Comparison of ENCODE assay signal across 10 cellular contexts in the genomic region with DNA sequence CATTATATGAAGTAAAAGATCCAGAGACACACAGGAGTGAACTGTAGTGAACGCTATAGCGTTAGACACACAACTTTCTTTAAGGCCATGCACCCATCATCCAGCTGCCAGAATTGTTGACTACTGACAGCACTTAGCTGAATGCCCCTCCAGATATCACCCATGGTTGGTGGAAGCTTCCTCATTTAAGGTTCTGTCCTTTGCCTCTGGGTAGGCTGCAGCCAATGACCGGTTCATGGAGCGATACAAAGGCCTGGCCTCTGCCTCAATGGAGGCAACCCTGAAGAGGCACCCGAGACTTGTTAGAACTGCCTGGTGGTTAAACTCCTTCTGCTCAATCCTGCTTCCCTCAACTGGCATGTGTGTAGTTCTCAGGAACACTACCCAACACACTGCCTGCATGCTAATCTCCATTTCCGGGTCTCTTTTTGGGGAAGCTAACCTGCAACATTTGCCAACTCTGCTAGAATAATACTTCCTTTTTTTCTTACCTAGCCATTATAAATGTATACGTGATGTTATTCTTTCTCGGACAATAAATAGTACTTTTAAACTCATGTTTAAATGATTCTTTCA. TPM values are rescaled to one million over a fixed set of nuclear protein-coding genes. Genes with fewer than 3 reads are reported as not detected.
A peak's percentile ranks its signal among the peaks of the same experiment; 100 is the strongest.
DNase-seq lines count a peak whose midpoint lies in the region; ATAC-seq and TF ChIP-seq lines count a peak whose summit lies in the region.
"Had no signal": no experiment of that assay in that cellular context is flagged by ENCODE, and none has a peak within 500 bp of the region (broad histone marks: within the 10 kb centered on the region; RNA-seq: fewer than 3 reads in every experiment).

No MANE protein-coding gene starts in this region.

- H3K27ac Mint-ChIP-seq in activated T-helper 17 cell treated with anti-CD3 and anti-CD28 coated beads, Interleukin-2, amount 50 U/mL, for 72 hours = peak overlapping the region; percentile 88
- H3K27ac Mint-ChIP-seq: HFFc6, type B pancreatic cell had no signal

- no peaks in the 10 kb centered on the region for H3K27me3 Mint-ChIP-seq in activated T-helper 17 cell treated with anti-CD3 and anti-CD28 coated beads, Interleukin-2, amount 50 U/mL, for 72 hours
- H3K27me3 Mint-ChIP-seq: type B pancreatic cell had no signal

- ATAC-seq in GM18505 (IDR thresholded peaks at IDR 0.05; ENCODE audit: unreplicated experiment) (peak; percentile 37), GM21390 (IDR thresholded peaks at IDR 0.05; ENCODE audit: unreplicated experiment) (peak; percentile 30), HG03460 (IDR thresholded peaks at IDR 0.05; ENCODE audit: unreplicated experiment) (peak; percentile 34)
- no peak for ATAC-seq in activated T-helper 17 cell treated with anti-CD3 and anti-CD28 coated beads, Interleukin-2, amount 50 U/mL, for 72 hours (replicated peaks)

- peaks cover 11% of the 10 kb centered on the region for H3K9me3 Mint-ChIP-seq in activated T-helper 17 cell treated with anti-CD3 and anti-CD28 coated beads, Interleukin-2, amount 50 U/mL, for 72 hours
- H3K9me3 Mint-ChIP-seq: HFFc6 had no signal

- peak overlapping the region; percentile 79 for H3K4me3 Mint-ChIP-seq in activated T-helper 17 cell treated with anti-CD3 and anti-CD28 coated beads, Interleukin-2, amount 50 U/mL, for 72 hours
- H3K4me3 Mint-ChIP-seq: HFFc6, type B pancreatic cell had no signal

- H3K4me1 Mint-ChIP-seq in activated T-helper 17 cell treated with anti-CD3 and anti-CD28 coated beads, Interleukin-2, amount 50 U/mL, for 72 hours = peaks cover 36% of the 10 kb centered on the region

- H3K36me3 Mint-ChIP-seq in activated T-helper 17 cell treated with anti-CD3 and anti-CD28 coated beads, Interleukin-2, amount 50 U/mL, for 72 hours (ENCODE audit: low read depth) = no peaks in the 10 kb centered on the region
- H3K36me3 Mint-ChIP-seq: type B pancreatic cell had no signal

- DNase-seq in stimulated activated CD4-positive, alpha-beta T cell treated with anti-CD3 and anti-CD28 coated beads, Interleukin-4, amount 100 ng/mL, for 1 hour = no peak
- DNase-seq in iPS-NIHi7 (ENCODE audit: extremely low spot score) (no peak), HuH-7.5 (ENCODE audit: low spot score) (no peak), retina (no peak)
- DNase-seq: HFFc6 had no signal

- TF ChIP-seq POLR2A in GM18505 (IDR thresholded peaks at IDR 0.05; ENCODE audit: borderline replicate concordance, extremely low read depth, insufficient read depth, insufficient read length) = no peak

RNA-seq across cellular contexts. Expression of gene THEMIS, which starts 49.8 kb away (rescaled TPM):
- 10 to 100 TPM; 64.9 to 72.9 TPM for total RNA-seq in activated T-helper 17 cell treated with anti-CD3 and anti-CD28 coated beads, Interleukin-2, amount 50 U/mL, for 72 hours
